In the genomic region with DNA sequence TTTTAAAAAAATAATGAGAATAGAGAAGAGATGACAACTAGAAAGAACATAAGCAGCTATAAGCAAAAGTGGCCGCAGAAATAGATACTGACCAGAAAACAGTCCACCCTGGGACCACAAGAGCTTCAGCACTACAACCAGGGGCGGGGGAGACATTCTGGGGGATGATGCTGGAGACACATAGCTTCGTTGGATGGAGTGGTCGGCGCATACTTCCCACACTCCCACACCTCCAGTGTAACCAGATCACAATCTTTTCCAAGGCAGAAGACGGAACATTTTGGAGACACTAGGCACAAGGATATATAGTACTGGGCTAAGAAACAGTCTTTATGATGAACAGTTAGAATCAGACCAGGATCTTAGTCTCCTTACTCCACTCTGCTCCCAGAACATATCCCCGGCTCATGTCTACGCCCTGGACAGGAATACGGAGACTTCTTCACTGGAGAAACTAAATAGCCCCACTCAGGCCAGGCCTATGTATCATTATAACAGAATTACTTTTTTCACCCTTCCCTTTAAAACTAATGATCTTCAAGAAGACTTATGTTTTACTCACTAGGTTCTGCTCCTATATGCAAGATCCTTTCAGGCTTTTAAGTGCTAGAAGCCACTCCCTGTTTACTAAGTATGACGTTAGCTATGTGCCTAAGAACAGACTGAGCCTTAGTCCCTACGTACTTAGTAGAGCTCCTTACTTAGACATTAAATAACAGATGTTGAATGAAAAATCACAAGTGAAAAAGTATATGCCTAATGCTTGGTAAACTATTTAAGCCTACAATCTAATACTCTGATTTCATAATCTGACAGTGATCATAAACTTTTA, we compare ENCODE assay signal across 20 cellular contexts.
DNase-seq lines count a peak whose midpoint lies in the region; ATAC-seq, FAIRE-seq and TF ChIP-seq lines count a peak whose summit lies in the region.
"Had no signal": no experiment of that assay in that cellular context is flagged by ENCODE, and none has a peak within 500 bp of the region (broad histone marks: within the 10 kb centered on the region; RNA-seq: fewer than 3 reads in every experiment).

No MANE protein-coding gene starts in this region.

- H3K27ac Mint-ChIP-seq in chondrocyte (ENCODE audit: unreplicated experiment), result peak overlapping the region; percentile 76
- no peak overlapping the region for H3K27ac Mint-ChIP-seq in activated T-helper 2 cell treated with anti-CD3 and anti-CD28 coated beads, Interferon-gamma antibody, Interleukin-2, Interleukin-4, amounts not matched to agents 10 μg/mL and 5 μg/mL and 100 μg/mL, durations not matched to agents 14 hours and 24 hours and 36 hours
- H3K27ac Mint-ChIP-seq: stimulated activated naive CD8-positive, alpha-beta T cell treated with anti-CD3 and anti-CD28 coated beads, Interleukin-15, Interleukin-2, amounts not matched to agents 100 ng/mL and 50 ng/mL, for 24 hours; T-helper 1 cell treated with Interleukin-12 subunit alpha and Interleukin-12 subunit beta and Interleukin-4 antibody, amounts not matched to agents 30 μg/mL and 1 μg/mL, for 36 hours; WTC11 had no signal

- H3K4me1 ChIP-seq in A549, result peaks cover 37% of the 10 kb centered on the region
- peaks cover 8% of the 10 kb centered on the region for H3K4me1 ChIP-seq in IMR-90 (ENCODE audit: control insufficient read depth, insufficient read depth, low read length)
- H3K4me1 ChIP-seq in left lung, result peaks cover 0 to 10% of the 10 kb centered on the region in 2 donors

- no peaks in the 10 kb centered on the region for H3K27me3 ChIP-seq in IMR-90 (ENCODE audit: control insufficient read depth, insufficient read depth, low read length)
- no peaks in the 10 kb centered on the region for H3K27me3 ChIP-seq in left lung

- peak; percentile 28 for FAIRE-seq in A549 (lab: Jason Lieb, UNC)
- FAIRE-seq: colon had no signal

- H3K9me3 Mint-ChIP-seq in chondrocyte (ENCODE audit: low read depth), result no peaks in the 10 kb centered on the region
- no peaks in the 10 kb centered on the region for H3K9me3 Mint-ChIP-seq in activated T-helper 2 cell treated with anti-CD3 and anti-CD28 coated beads, Interferon-gamma antibody, Interleukin-2, Interleukin-4, amounts not matched to agents 10 μg/mL and 5 μg/mL and 100 μg/mL, durations not matched to agents 14 hours and 24 hours and 36 hours
- H3K9me3 Mint-ChIP-seq: stimulated activated naive CD8-positive, alpha-beta T cell treated with anti-CD3 and anti-CD28 coated beads, Interleukin-15, Interleukin-2, amounts not matched to agents 100 ng/mL and 50 ng/mL, for 24 hours; T-helper 1 cell treated with Interleukin-12 subunit alpha and Interleukin-12 subunit beta and Interleukin-4 antibody, amounts not matched to agents 30 μg/mL and 1 μg/mL, for 36 hours; WTC11 had no signal

- dilution Hi-C loops in IMR-90 (cut with HindIII; ENCODE audit: low sequenced_read_pairs, unreplicated experiment), result no loop called here

- no peak overlapping the region for H3K18ac ChIP-seq in IMR-90 (ENCODE audit: low read depth, low read length)

- H3K79me1 ChIP-seq in IMR-90 (ENCODE audit: low read depth in 1 of 2, low read length in 2 of 2), result peaks cover 38 to 68% of the 10 kb centered on the region in 2 experiments

- H3K56ac ChIP-seq in IMR-90 (ENCODE audit: extremely low read depth, insufficient read depth, low read length), result no peak overlapping the region

- H4K20me1 ChIP-seq in IMR-90 (ENCODE audit: insufficient read depth, low read length), result peaks cover 48% of the 10 kb centered on the region; the same call in 1 of the 2 replicates

- no peak for TF ChIP-seq CTCF in A549 (IDR thresholded peaks at IDR 0.05)
- TF ChIP-seq CTCF in IMR-90 (conservative IDR thresholded peaks at IDR 0.05; ENCODE audit: low read depth, low read length), result no peak
- no peak for TF ChIP-seq CTCF in chondrocyte (IDR thresholded peaks at IDR 0.05)
- TF ChIP-seq CTCF in left lung (IDR thresholded peaks at IDR 0.05), result no peak

- peak overlapping the region in 1 of 2 experiments; percentile 52; a peak in 1 of 6 replicates for H3K27ac ChIP-seq in A549
- no peak overlapping the region for H3K27ac ChIP-seq in IMR-90 (ENCODE audit: insufficient read depth, low read length)
- H3K27ac ChIP-seq in left lung, result peak overlapping the region; percentile 0 to 42

- no peak overlapping the region for H3K4me3 Mint-ChIP-seq in chondrocyte (ENCODE audit: unreplicated experiment)
- H3K4me3 Mint-ChIP-seq in activated T-helper 2 cell treated with anti-CD3 and anti-CD28 coated beads, Interferon-gamma antibody, Interleukin-2, Interleukin-4, amounts not matched to agents 10 μg/mL and 5 μg/mL and 100 μg/mL, durations not matched to agents 14 hours and 24 hours and 36 hours (ENCODE audit: low read depth), result no peak overlapping the region
- H3K4me3 Mint-ChIP-seq: naive thymus-derived CD4-positive, alpha-beta T cell; stimulated activated naive CD8-positive, alpha-beta T cell treated with anti-CD3 and anti-CD28 coated beads, Interleukin-15, Interleukin-2, amounts not matched to agents 100 ng/mL and 50 ng/mL, for 24 hours; T-helper 1 cell treated with Interleukin-12 subunit alpha and Interleukin-12 subunit beta and Interleukin-4 antibody, amounts not matched to agents 30 μg/mL and 1 μg/mL, for 36 hours; WTC11 had no signal

- no peaks in the 10 kb centered on the region for H3K36me3 ChIP-seq in IMR-90 (ENCODE audit: control insufficient read depth, insufficient read depth, low read length)
- no peaks in the 10 kb centered on the region for H3K36me3 ChIP-seq in left lung

- H2AFZ ChIP-seq in IMR-90 (replicated peaks; ENCODE audit: low read length, poor library complexity), result no peak overlapping the region

- no peaks in the 10 kb centered on the region for H3K9me3 ChIP-seq in A549
- no peaks in the 10 kb centered on the region for H3K9me3 ChIP-seq in IMR-90 (ENCODE audit: control insufficient read depth, insufficient read depth, low read length)
- no peaks in the 10 kb centered on the region for H3K9me3 ChIP-seq in left lung

- H2BK15ac ChIP-seq in IMR-90 (ENCODE audit: low read depth, low read length), result no peak overlapping the region

- no peak overlapping the region for H2AK9ac ChIP-seq in IMR-90 (replicated peaks; ENCODE audit: low read depth, low read length, poor library complexity)

- ATAC-seq in A549, result peak; percentile 77 to 85
- peak; percentile 59; the same call in 1 of the 2 replicates for ATAC-seq in IMR-90 (ENCODE audit: low read depth)
- ATAC-seq in left lung, result peak; percentile 93
- ATAC-seq: naive thymus-derived CD4-positive, alpha-beta T cell; WTC11 had no signal

- no peak for TF ChIP-seq POLR2A in A549 (IDR thresholded peaks at IDR 0.05; ENCODE audit: low read length)
- TF ChIP-seq POLR2A in IMR-90 (IDR thresholded peaks at IDR 0.05; ENCODE audit: low read depth, low read length), result no peak

- H4K91ac ChIP-seq in IMR-90 (ENCODE audit: insufficient read depth, low read depth, low read length), result no peak overlapping the region

- no peak overlapping the region for H3K4me3 ChIP-seq in A549
- H3K4me3 ChIP-seq in IMR-90 (ENCODE audit: insufficient read depth, low read depth, low read length), result no peak overlapping the region
- no peak overlapping the region for H3K4me3 ChIP-seq in left lung

- H3K9ac ChIP-seq in IMR-90 (ENCODE audit: low read depth, low read length), result no peak overlapping the region

- DNase-seq in A549 (ENCODE audit: low read depth in 1 of 2, low spot score in 1 of 2), result peak in 1 of 2 experiments; percentile 48
- DNase-seq in IMR-90, result peak; percentile 66
- DNase-seq in chondrocyte (ENCODE audit: low spot score), result no peak
- DNase-seq in left lung, result no peak
- no peak for DNase-seq in activated T-helper 2 cell treated with anti-CD3 and anti-CD28 coated beads, Interferon-gamma antibody, Interleukin-2, Interleukin-4, amounts not matched to agents 10 μg/mL and 5 μg/mL and 100 μg/mL, durations not matched to agents 14 hours and 24 hours and 36 hours (ENCODE audit: low spot score)
- no peak for DNase-seq in T1000 (lab: John Stamatoyannopoulos, UW)
- DNase-seq in NCI-H2029 (lab: John Stamatoyannopoulos, UW), result no peak
- DNase-seq in DMS153 (lab: John Stamatoyannopoulos, UW), result no peak
- DNase-seq: activated CD8-positive, alpha-beta memory T cell treated with anti-CD3 and anti-CD28 coated beads for 24 hours; amniotic stem cell; erythroblast; Karpas-422; NCI-H1417 treated with DMSO at 0.1 percent for 48 hours; NCI-H345; Right ventricle myocardium superior had no signal

- no peak overlapping the region for H4K8ac ChIP-seq in IMR-90 (ENCODE audit: low read depth in 2 of 2, low read length in 2 of 2)

- no peak for TF ChIP-seq RAD21 in A549 (conservative IDR thresholded peaks at IDR 0.05 in 1 of 2, IDR thresholded peaks at IDR 0.05 in 1 of 2)
- TF ChIP-seq RAD21 in IMR-90 (IDR thresholded peaks at IDR 0.05; ENCODE audit: low read length), result no peak

- no peak overlapping the region for H2BK120ac ChIP-seq in IMR-90 (ENCODE audit: low read depth, low read length)

- no peak overlapping the region for H2AK5ac ChIP-seq in IMR-90 (ENCODE audit: low read depth, low read length)

- POLR2A ChIA-PET in A549 (lab: Yijun Ruan, JAX) (no interaction called here), IMR-90 (lab: Charles Lee; ENCODE audit: unreplicated experiment) (no interaction called here)

- H3K4me2 ChIP-seq in A549 (peak overlapping the region; percentile 38), IMR-90 (ENCODE audit: low read depth, low read length) (no peak overlapping the region)

- H2BK5ac ChIP-seq in IMR-90 (ENCODE audit: low read depth, low read length, poor library complexity, severe bottlenecking), result no peak overlapping the region

- 81% methylated on average over 11 of the region's 11 CpGs for WGBS in A549 (ENCODE audit: missing lambda C conversion rate)
- WGBS in IMR-90 (ENCODE audit: extremely low coverage in 2 of 2, insufficient read length in 1 of 2), 2 experiments, result 100% methylated on average over 3 of the region's 11 CpGs; no CpG with 5 or more reads in 1 of the 2 experiments

- H3K14ac ChIP-seq in IMR-90 (replicated peaks; ENCODE audit: low read depth, low read length), result 0 out of 2 replicates have a peak overlapping the region, but pooled peaks have one; percentile 12

- no peak overlapping the region for H3K23ac ChIP-seq in IMR-90 (ENCODE audit: low read depth, low read length)

- H3K4me1 Mint-ChIP-seq in chondrocyte (ENCODE audit: low read depth), result peaks cover 50% of the 10 kb centered on the region
- H3K4me1 Mint-ChIP-seq in activated T-helper 2 cell treated with anti-CD3 and anti-CD28 coated beads, Interferon-gamma antibody, Interleukin-2, Interleukin-4, amounts not matched to agents 10 μg/mL and 5 μg/mL and 100 μg/mL, durations not matched to agents 14 hours and 24 hours and 36 hours (ENCODE audit: low read depth), result peaks cover 16% of the 10 kb centered on the region

- in situ Hi-C loops in IMR-90 (cut with MboI; ENCODE audit: low sequenced_read_pairs), result no loop called here

- H3K27me3 Mint-ChIP-seq in chondrocyte (ENCODE audit: low read depth), result no peaks in the 10 kb centered on the region
- H3K27me3 Mint-ChIP-seq in activated T-helper 2 cell treated with anti-CD3 and anti-CD28 coated beads, Interferon-gamma antibody, Interleukin-2, Interleukin-4, amounts not matched to agents 10 μg/mL and 5 μg/mL and 100 μg/mL, durations not matched to agents 14 hours and 24 hours and 36 hours (ENCODE audit: low read depth), result no peaks in the 10 kb centered on the region
- H3K27me3 Mint-ChIP-seq: naive thymus-derived CD4-positive, alpha-beta T cell; stimulated activated naive CD8-positive, alpha-beta T cell treated with anti-CD3 and anti-CD28 coated beads, Interleukin-15, Interleukin-2, amounts not matched to agents 100 ng/mL and 50 ng/mL, for 24 hours had no signal

- BruUV-seq in IMR-90 (replicated peaks; lab: Mats Ljungman, UMichigan), result no TSS peak

- no peak overlapping the region for H4K5ac ChIP-seq in IMR-90 (ENCODE audit: low read depth, low read length)

- TF ChIP-seq EP300 in A549 (IDR thresholded peaks at IDR 0.05), result no peak

- peaks cover 4% of the 10 kb centered on the region for H3K36me3 Mint-ChIP-seq in chondrocyte (ENCODE audit: low read depth)
- peaks cover 11% of the 10 kb centered on the region for H3K36me3 Mint-ChIP-seq in activated T-helper 2 cell treated with anti-CD3 and anti-CD28 coated beads, Interferon-gamma antibody, Interleukin-2, Interleukin-4, amounts not matched to agents 10 μg/mL and 5 μg/mL and 100 μg/mL, durations not matched to agents 14 hours and 24 hours and 36 hours (ENCODE audit: low read depth)
- H3K36me3 Mint-ChIP-seq: WTC11 had no signal

- peaks cover 4% of the 10 kb centered on the region; the same call in 1 of the 2 replicates for H3K9me1 ChIP-seq in IMR-90 (ENCODE audit: insufficient read depth, low read length)

- H3K4ac ChIP-seq in IMR-90 (ENCODE audit: low read depth, low read length), result no peak overlapping the region

- intact Hi-C loops in IMR-90 (cut with micrococcal nuclease), result no loop called here
- intact Hi-C loops in left lung (cut with DNase I), result no loop called here
- intact Hi-C loops in activated T-helper 2 cell treated with anti-CD3 and anti-CD28 coated beads, Interferon-gamma antibody, Interleukin-2, Interleukin-4, amounts not matched to agents 10 μg/mL and 5 μg/mL and 100 μg/mL, durations not matched to agents 14 hours and 24 hours and 36 hours (cut with micrococcal nuclease), result no loop called here

- no peak overlapping the region for H2BK20ac ChIP-seq in IMR-90 (ENCODE audit: low read depth, low read length)

- CTCF ChIA-PET in A549 (lab: Yijun Ruan, JAX), result interaction anchor here (1.1 kb wide), 1 partner anchor 10 kb away, joined by 3 read pairs; no protein-coding TSS in a partner anchor
- CTCF ChIA-PET in IMR-90 (lab: Yijun Ruan, JAX), result interaction anchor here (0.7 to 1.3 kb wide), 2 partner anchors 24 to 162 kb away, joined by 3 read pairs; no protein-coding TSS in a partner anchor
